Comparison of ENCODE assay signal across 14 cellular contexts in genomic region chr12:31393004-31393550, GRCh38.
"Had no signal": no experiment of that assay in that cellular context is flagged by ENCODE, and none has a peak within 500 bp of the region (broad histone marks: within the 10 kb centered on the region; RNA-seq: fewer than 3 reads in every experiment).

No MANE protein-coding gene starts in this region.

- H3K27me3 Mint-ChIP-seq: T-cell had no signal

- H3K4me3 ChIP-seq: esophagus squamous epithelium, left ventricle myocardium inferior, sigmoid colon, spleen, stomach, testis had no signal

- H3K9me3 Mint-ChIP-seq: nephron, T-cell had no signal

- H3K4me1 Mint-ChIP-seq: nephron, T-cell had no signal

- ATAC-seq: T-cell had no signal

- H3K27ac Mint-ChIP-seq: nephron, T-cell had no signal

- H3K4me1 ChIP-seq: left ventricle myocardium inferior, sigmoid colon, spleen, stomach, testis had no signal

- DNase-seq: activated CD4-positive, CD25-positive, alpha-beta regulatory T cell treated with anti-CD3 and anti-CD28 coated beads, Interleukin-2, amount 50 U/mL, for 72 hours; activated naive CD4-positive, alpha-beta T cell treated with Interleukin-2 at 50 U/mL for 16 hours; activated T-cell treated with anti-CD3 and anti-CD28 coated beads for 4 hours; aorta; esophagus squamous epithelium; left ventricle myocardium inferior; sigmoid colon; spleen; stimulated activated CD4-positive, alpha-beta T cell treated with anti-CD3 and anti-CD28 coated beads, Interleukin-1b, Interleukin-23, amount 100 ng/mL, for 48 hours; stomach; T-cell; T-helper 9 cell; testis had no signal

- H3K9me3 ChIP-seq: esophagus squamous epithelium, left ventricle myocardium inferior, sigmoid colon, spleen, stomach, testis had no signal

- H3K27ac ChIP-seq: esophagus squamous epithelium, left ventricle myocardium inferior, sigmoid colon, spleen, stomach, testis had no signal

- H3K4me3 Mint-ChIP-seq: nephron, T-cell had no signal

- H3K36me3 Mint-ChIP-seq: T-cell had no signal

- H3K27me3 ChIP-seq: esophagus squamous epithelium, sigmoid colon, spleen, stomach, testis had no signal
